In genomic region chr7:22989646-22990587, GRCh38 we compare ENCODE assay signal across 19 cellular contexts. TPM values are rescaled to one million over a fixed set of nuclear protein-coding genes. Genes with fewer than 3 reads are reported as not detected.
A peak's percentile ranks its signal among the peaks of the same experiment; 100 is the strongest.
DNase-seq lines count a peak whose midpoint lies in the region; ATAC-seq and TF ChIP-seq lines count a peak whose summit lies in the region.
"Had no signal": no experiment of that assay in that cellular context is flagged by ENCODE, and none has a peak within 500 bp of the region (broad histone marks: within the 10 kb centered on the region; RNA-seq: fewer than 3 reads in every experiment).

No MANE protein-coding gene starts in this region.

- H3K36me3 Mint-ChIP-seq in HFFc6 (ENCODE audit: low read depth) (peaks cover 22% of the 10 kb centered on the region), WTC11 (no peaks in the 10 kb centered on the region), glutamatergic neuron (ENCODE audit: unreplicated experiment) (no peaks in the 10 kb centered on the region)

- POLR2A ChIA-PET in WTC11 (lab: Charles Lee): no interaction called here

- no peaks in the 10 kb centered on the region for H3K9me3 Mint-ChIP-seq in HFFc6
- no peaks in the 10 kb centered on the region for H3K9me3 Mint-ChIP-seq in WTC11
- peaks cover 3% of the 10 kb centered on the region for H3K9me3 Mint-ChIP-seq in glutamatergic neuron (ENCODE audit: unreplicated experiment)
- H3K9me3 Mint-ChIP-seq: activated CD4-positive, alpha-beta T cell treated with anti-CD3 and anti-CD28 coated beads, Interleukin-2, amount 10 ng/mL, durations not matched to agents 7 days and 5 days; CD4-positive, alpha-beta memory T cell had no signal

- peak; percentile 25 for DNase-seq in ELR (ENCODE audit: low read depth)
- peak; percentile 25 for DNase-seq in HFFc6
- no peak for DNase-seq in WTC11 (ENCODE audit: low spot score)
- no peak for DNase-seq in glutamatergic neuron
- no peak for DNase-seq in NCI-H2081 treated with DMSO at 0.1 percent for 48 hours (lab: John Stamatoyannopoulos, UW)
- no peak for DNase-seq in activated gamma-delta T cell (lab: John Stamatoyannopoulos, UW)
- DNase-seq in HUDEP-2 (lab: John Stamatoyannopoulos, UW; ENCODE audit: unreplicated experiment in 76 of 76): no peak
- DNase-seq: activated CD4-positive, alpha-beta T cell treated with anti-CD3 and anti-CD28 coated beads, Interleukin-2, amount 10 ng/mL, durations not matched to agents 7 days and 5 days; aorta; CD4-positive, alpha-beta memory T cell; DMS153; effector CD8-positive, alpha-beta T cell; heart left ventricle; NCI-H1048; NCI-H2081; NCI-H510A treated with DMSO at 0.1 percent for 48 hours; stimulated activated CD4-positive, alpha-beta T cell treated with anti-CD3 and anti-CD28 coated beads, Interleukin-15, amount 100 ng/mL, for 24 hours; testis had no signal

- peak overlapping the region; percentile 78 for H3K27ac Mint-ChIP-seq in HFFc6
- peak overlapping the region; percentile 90 for H3K27ac Mint-ChIP-seq in WTC11
- H3K27ac Mint-ChIP-seq in glutamatergic neuron (ENCODE audit: unreplicated experiment): peak overlapping the region; percentile 20
- H3K27ac Mint-ChIP-seq: activated CD4-positive, alpha-beta T cell treated with anti-CD3 and anti-CD28 coated beads, Interleukin-2, amount 10 ng/mL, durations not matched to agents 7 days and 5 days had no signal

- peak overlapping the region; percentile 51 for H3K4me3 Mint-ChIP-seq in HFFc6
- no peak overlapping the region for H3K4me3 Mint-ChIP-seq in WTC11
- no peak overlapping the region for H3K4me3 Mint-ChIP-seq in glutamatergic neuron (ENCODE audit: unreplicated experiment)
- H3K4me3 Mint-ChIP-seq: activated CD4-positive, alpha-beta T cell treated with anti-CD3 and anti-CD28 coated beads, Interleukin-2, amount 10 ng/mL, durations not matched to agents 7 days and 5 days; CD4-positive, alpha-beta memory T cell had no signal

- ATAC-seq in WTC11 (no peak), HG03025 (IDR thresholded peaks at IDR 0.05; ENCODE audit: low FRiP score, unreplicated experiment) (no peak)
- ATAC-seq: heart left ventricle had no signal

- H3K27me3 Mint-ChIP-seq in HFFc6 (ENCODE audit: insufficient read depth): no peaks in the 10 kb centered on the region; the same call in 1 of the 2 replicates
- no peaks in the 10 kb centered on the region for H3K27me3 Mint-ChIP-seq in WTC11 (ENCODE audit: low read depth)
- peaks cover under 1% of the 10 kb centered on the region for H3K27me3 Mint-ChIP-seq in glutamatergic neuron (ENCODE audit: unreplicated experiment)
- H3K27me3 Mint-ChIP-seq: activated CD4-positive, alpha-beta T cell treated with anti-CD3 and anti-CD28 coated beads, Interleukin-2, amount 10 ng/mL, durations not matched to agents 7 days and 5 days; CD4-positive, alpha-beta memory T cell had no signal

- TF ChIP-seq CTCF in HFFc6 (IDR thresholded peaks at IDR 0.05): no peak
- TF ChIP-seq CTCF in WTC11 (IDR thresholded peaks at IDR 0.05): no peak
- no peak for TF ChIP-seq CTCF in glutamatergic neuron (IDR thresholded peaks at IDR 0.05; ENCODE audit: partially characterized antibody, unreplicated experiment)

- H3K4me1 Mint-ChIP-seq in HFFc6 (ENCODE audit: low read depth): peaks cover 49% of the 10 kb centered on the region
- peaks cover 70% of the 10 kb centered on the region for H3K4me1 Mint-ChIP-seq in WTC11
- H3K4me1 Mint-ChIP-seq in glutamatergic neuron (ENCODE audit: low read depth, unreplicated experiment): peaks cover 18% of the 10 kb centered on the region

- CTCF ChIA-PET in WTC11 (lab: Charles Lee): interaction anchor here (0.9 to 1.3 kb wide), 2 partner anchors 65 to 96 kb away, joined by 3 read pairs; no protein-coding TSS in a partner anchor

TF ChIP-seq in WTC11, 78 proteins besides CTCF, POLR2A, EP300 and RAD21:
- no peak for TF ChIP-seq ETV6 (CRISPR knock-in tag; IDR thresholded peaks at IDR 0.05)
- no peak for TF ChIP-seq FOXJ3 (CRISPR knock-in tag; IDR thresholded peaks at IDR 0.05; ENCODE audit: borderline replicate concordance)

RNA-seq across cellular contexts. Expression of gene HYCC1, which starts 24.0 kb away (rescaled TPM):
- 100 to 1,000 TPM in 1 of 6 experiments, 10 to 100 TPM in 5; 88.5 to 104 (median 95.0) TPM for total RNA-seq in HFFc6 (2021; fragmentation: NEBNext Ultra II Directional; extraction: Animal tissue kit (Norgen Biotek cat#: 25700))
- total RNA-seq in WTC11 (2021) (114 to 125 TPM (median 116 TPM) in 3 replicates), glutamatergic neuron (ENCODE audit: unreplicated experiment) (131 TPM)

Comparison
In these comparisons a context has a peak if more than half of its experiments do, and no peak if none do; other contexts are left out.
1. DNase-seq: peak in ELR (single experiment) and HFFc6 (single experiment); none in WTC11 (single experiment), glutamatergic neuron (single experiment), NCI-H2081 treated with DMSO at 0.1 percent for 48 hours (single experiment), activated gamma-delta T cell (single experiment) and HUDEP-2 (0 of 76).
2. H3K27ac Mint-ChIP-seq: peak in every context shown above with its lines; median percentile 90 in WTC11; 78 in HFFc6; 20 in glutamatergic neuron.